Comparison of ENCODE assay signal across 16 cellular contexts in the genomic region with DNA sequence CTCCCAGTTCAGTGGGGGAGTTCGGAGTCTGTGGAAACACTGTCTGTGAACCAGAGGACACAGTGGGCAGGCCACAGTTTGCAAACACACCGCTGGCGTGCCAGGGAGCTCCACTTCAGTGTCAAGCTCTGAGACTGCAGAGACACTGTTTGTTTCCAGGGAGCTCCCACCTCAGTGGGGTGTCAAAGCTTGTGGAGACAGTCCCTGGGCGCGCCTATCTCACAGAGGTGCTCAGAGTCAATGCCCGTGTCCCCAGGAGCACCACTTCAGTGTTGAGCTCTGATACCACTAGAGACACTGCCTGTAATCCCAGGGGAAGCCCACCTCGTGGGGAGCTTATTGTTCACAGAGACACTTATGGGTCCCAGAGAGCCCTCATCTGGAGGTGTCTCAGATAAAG. TPM values are rescaled to one million over a fixed set of nuclear protein-coding genes. Genes with fewer than 3 reads are reported as not detected.
DNase-seq lines count a peak whose midpoint lies in the region; ATAC-seq and TF ChIP-seq lines count a peak whose summit lies in the region.
"Had no signal": no experiment of that assay in that cellular context is flagged by ENCODE, and none has a peak within 500 bp of the region (broad histone marks: within the 10 kb centered on the region; RNA-seq: fewer than 3 reads in every experiment).

No MANE protein-coding gene starts in this region.

- no peak for ATAC-seq in activated naive CD8-positive, alpha-beta T cell treated with anti-CD3 and anti-CD28 coated beads, Interleukin-2, amount 50 U/mL, for 24 hours
- ATAC-seq: PC-3 had no signal

- intact Hi-C loops in activated CD4-positive, alpha-beta T cell treated with anti-CD3 and anti-CD28 coated beads, Interleukin-2, amount 10 ng/mL, durations not matched to agents 24 days and 14 days (cut with micrococcal nuclease), result loop anchor here (1.0 kb wide), 1 partner anchor 162 kb away; no protein-coding TSS in a partner anchor
- intact Hi-C loops in posterior vena cava (cut with DNase I), result loop anchor here (10.0 kb wide), 2 partner anchors 130 to 160 kb away; no protein-coding TSS in a partner anchor

- H3K27ac Mint-ChIP-seq in activated CD4-positive, alpha-beta T cell treated with anti-CD3 and anti-CD28 coated beads, Interleukin-2, amount 10 ng/mL, durations not matched to agents 24 days and 14 days, result peak overlapping the region; percentile 84
- H3K27ac Mint-ChIP-seq in activated naive CD8-positive, alpha-beta T cell treated with anti-CD3 and anti-CD28 coated beads, Interleukin-2, amount 50 U/mL, for 24 hours, result peak overlapping the region; percentile 79
- H3K27ac Mint-ChIP-seq in progenitor cell of endocrine pancreas, result no peak overlapping the region

- peaks cover 70% of the 10 kb centered on the region for H3K36me3 Mint-ChIP-seq in activated CD4-positive, alpha-beta T cell treated with anti-CD3 and anti-CD28 coated beads, Interleukin-2, amount 10 ng/mL, durations not matched to agents 24 days and 14 days (ENCODE audit: low read depth)
- peaks cover 74% of the 10 kb centered on the region for H3K36me3 Mint-ChIP-seq in activated naive CD8-positive, alpha-beta T cell treated with anti-CD3 and anti-CD28 coated beads, Interleukin-2, amount 50 U/mL, for 24 hours (ENCODE audit: low read depth)
- no peaks in the 10 kb centered on the region for H3K36me3 Mint-ChIP-seq in progenitor cell of endocrine pancreas (ENCODE audit: insufficient read depth)

- peak overlapping the region; percentile 93 for H3K4me3 Mint-ChIP-seq in activated CD4-positive, alpha-beta T cell treated with anti-CD3 and anti-CD28 coated beads, Interleukin-2, amount 10 ng/mL, durations not matched to agents 24 days and 14 days
- peak overlapping the region; percentile 100 for H3K4me3 Mint-ChIP-seq in activated naive CD8-positive, alpha-beta T cell treated with anti-CD3 and anti-CD28 coated beads, Interleukin-2, amount 50 U/mL, for 24 hours
- no peak overlapping the region for H3K4me3 Mint-ChIP-seq in progenitor cell of endocrine pancreas (ENCODE audit: low read depth)

- no peak for DNase-seq in activated CD4-positive, alpha-beta T cell treated with anti-CD3 and anti-CD28 coated beads, Interleukin-2, amount 10 ng/mL, durations not matched to agents 24 days and 14 days
- no peak for DNase-seq in activated CD4-positive, alpha-beta T cell treated with anti-CD3 and anti-CD28 coated beads for 4 hours
- DNase-seq in NCI-H2107 (lab: John Stamatoyannopoulos, UW) (peak; percentile 67), posterior vena cava (ENCODE audit: low spot score) (peak; percentile 45), GM19238 (ENCODE audit: insufficient read length, low spot score) (no peak), progenitor cell of endocrine pancreas (ENCODE audit: low spot score, unreplicated experiment) (no peak), GM13977 (ENCODE audit: low spot score) (no peak)
- DNase-seq in activated naive CD8-positive, alpha-beta T cell treated with anti-CD3 and anti-CD28 coated beads, Interleukin-2, amount 50 U/mL, for 24 hours, result no peak
- DNase-seq: effector CD8-positive, alpha-beta T cell; kidney glomerular epithelial cell; NCI-H187 treated with DMSO at 0.1 percent for 48 hours; NCI-H748 treated with DMSO at 0.1 percent for 48 hours; occipital lobe; PC-3 had no signal

- H3K9me3 Mint-ChIP-seq in activated CD4-positive, alpha-beta T cell treated with anti-CD3 and anti-CD28 coated beads, Interleukin-2, amount 10 ng/mL, durations not matched to agents 24 days and 14 days, result no peaks in the 10 kb centered on the region
- H3K9me3 Mint-ChIP-seq in activated naive CD8-positive, alpha-beta T cell treated with anti-CD3 and anti-CD28 coated beads, Interleukin-2, amount 50 U/mL, for 24 hours, result no peaks in the 10 kb centered on the region
- H3K9me3 Mint-ChIP-seq in progenitor cell of endocrine pancreas (ENCODE audit: low read depth), result no peaks in the 10 kb centered on the region

- TF ChIP-seq CTCF in progenitor cell of endocrine pancreas (IDR thresholded peaks at IDR 0.05; ENCODE audit: unreplicated experiment), result no peak
- TF ChIP-seq CTCF in GM13977 (IDR thresholded peaks at IDR 0.05; ENCODE audit: extremely low read depth, insufficient read depth, missing control alignments), result no peak

- H3K4me1 Mint-ChIP-seq in activated CD4-positive, alpha-beta T cell treated with anti-CD3 and anti-CD28 coated beads, Interleukin-2, amount 10 ng/mL, durations not matched to agents 24 days and 14 days, result peaks cover 36% of the 10 kb centered on the region
- peaks cover 47% of the 10 kb centered on the region for H3K4me1 Mint-ChIP-seq in activated naive CD8-positive, alpha-beta T cell treated with anti-CD3 and anti-CD28 coated beads, Interleukin-2, amount 50 U/mL, for 24 hours
- H3K4me1 Mint-ChIP-seq in progenitor cell of endocrine pancreas (ENCODE audit: low read depth), result peaks cover 6% of the 10 kb centered on the region

- H3K27me3 Mint-ChIP-seq in activated CD4-positive, alpha-beta T cell treated with anti-CD3 and anti-CD28 coated beads, Interleukin-2, amount 10 ng/mL, durations not matched to agents 24 days and 14 days, result no peaks in the 10 kb centered on the region
- no peaks in the 10 kb centered on the region for H3K27me3 Mint-ChIP-seq in activated naive CD8-positive, alpha-beta T cell treated with anti-CD3 and anti-CD28 coated beads, Interleukin-2, amount 50 U/mL, for 24 hours
- no peaks in the 10 kb centered on the region for H3K27me3 Mint-ChIP-seq in progenitor cell of endocrine pancreas

- in situ Hi-C loops in GM13977 (cut with MboI; ENCODE audit: low pct_unique_long_range_greater_than_20kb, low sequenced_read_pairs, unreplicated experiment), result no loop called here

RNA-seq across cellular contexts. Expression of a gene that starts 4.3 kb away (rescaled TPM):
- 283 and 290 TPM in 2 replicates for total RNA-seq in activated CD4-positive, alpha-beta T cell treated with anti-CD3 and anti-CD28 coated beads, Interleukin-2, amount 10 ng/mL, durations not matched to agents 24 days and 14 days
- 1 to 10 TPM; 4.9 to 6.3 TPM for total RNA-seq in posterior vena cava
- total RNA-seq in progenitor cell of endocrine pancreas, result 0.53 and 0.67 TPM in 2 replicates
- total RNA-seq: HT1080, M059J had no signal

RNA-seq across cellular contexts. Expression of a gene that starts 25.5 kb away (rescaled TPM):
- total RNA-seq in activated CD4-positive, alpha-beta T cell treated with anti-CD3 and anti-CD28 coated beads, Interleukin-2, amount 10 ng/mL, durations not matched to agents 24 days and 14 days, result 59.2 and 63.1 TPM in 2 replicates
- total RNA-seq in posterior vena cava, result 10 to 100 TPM; 31.8 to 36.9 TPM
- total RNA-seq in progenitor cell of endocrine pancreas, result 42.2 and 43.0 TPM in 2 replicates

Comparison
In these comparisons a context has a peak if more than half of its experiments do, and no peak if none do; other contexts are left out.
1. DNase-seq: peak in NCI-H2107 (single experiment) and posterior vena cava (single experiment); none in activated CD4-positive, alpha-beta T cell treated with anti-CD3 and anti-CD28 coated beads, Interleukin-2, amount 10 ng/mL, durations not matched to agents 24 days and 14 days (single experiment), activated CD4-positive, alpha-beta T cell treated with anti-CD3 and anti-CD28 coated beads for 4 hours (0 of 2), activated naive CD8-positive, alpha-beta T cell treated with anti-CD3 and anti-CD28 coated beads, Interleukin-2, amount 50 U/mL, for 24 hours (single experiment), GM19238 (single experiment), progenitor cell of endocrine pancreas (single experiment) and GM13977 (single experiment).
2. RNA of a gene that starts 4.3 kb away (total RNA-seq): 283 to 290 TPM in activated CD4-positive, alpha-beta T cell treated with anti-CD3 and anti-CD28 coated beads, Interleukin-2, amount 10 ng/mL, durations not matched to agents 24 days and 14 days; 4.9 to 6.3 TPM in posterior vena cava and 0.53 to 0.67 TPM in progenitor cell of endocrine pancreas; every median in the first group is over 10 times any median in the second.